8 cellular contexts compared by ENCODE assay signal in genomic region chr3:127135241-127136023, GRCh38. TPM values are rescaled to one million over a fixed set of nuclear protein-coding genes. Genes with fewer than 3 reads are reported as not detected.
DNase-seq lines count a peak whose midpoint lies in the region; ATAC-seq, FAIRE-seq and TF ChIP-seq lines count a peak whose summit lies in the region.

No MANE protein-coding gene starts in this region.

- H3K4me1 ChIP-seq in endothelial cell of umbilical vein (ENCODE audit: control insufficient read depth, extremely low read depth, insufficient read depth, low read length) = no peaks in the 10 kb centered on the region
- peaks cover 0 to 18% of the 10 kb centered on the region in 2 donors for H3K4me1 ChIP-seq in neuronal stem cell (ENCODE audit: control insufficient read depth in 2 of 2, insufficient read depth in 1 of 2, low read depth in 1 of 2, low read length in 2 of 2)

- H4K91ac ChIP-seq in neuronal stem cell (ENCODE audit: low read depth, low read length, poor library complexity) = no peak overlapping the region

- H3K27me3 ChIP-seq in endothelial cell of umbilical vein (ENCODE audit: control insufficient read depth in 2 of 2, insufficient read depth in 2 of 2, low read length in 2 of 2) (peaks cover 13 to 16% of the 10 kb centered on the region in 2 experiments), neuronal stem cell (ENCODE audit: control insufficient read depth in 3 of 3, insufficient read depth in 3 of 3, low read depth in 1 of 3, low read length in 3 of 3) (peaks cover 0 to 66% (median 21%) of the 10 kb centered on the region in 3 experiments)

- peak overlapping the region; percentile 54 for H3K18ac ChIP-seq in neuronal stem cell (ENCODE audit: low read length)

- H3K23ac ChIP-seq in neuronal stem cell (ENCODE audit: low read depth, low read length, poor library complexity) = no peak overlapping the region

- H2BK5ac ChIP-seq in neuronal stem cell (ENCODE audit: low read length) = peak overlapping the region; percentile 25

- H2AFZ ChIP-seq in endothelial cell of umbilical vein (ENCODE audit: low read depth, low read length) (no peak overlapping the region), neuronal stem cell (ENCODE audit: low read length) (peak overlapping the region; percentile 68)

- ATAC-seq in GM18868 (IDR thresholded peaks at IDR 0.05; ENCODE audit: unreplicated experiment) (no peak), GM21526 (IDR thresholded peaks at IDR 0.05; ENCODE audit: low FRiP score, unreplicated experiment) (no peak), GM21737 (IDR thresholded peaks at IDR 0.05; ENCODE audit: unreplicated experiment) (no peak)

- no peaks in the 10 kb centered on the region for H3K79me2 ChIP-seq in endothelial cell of umbilical vein (ENCODE audit: control insufficient read depth, insufficient read depth, low read length)

- H4K8ac ChIP-seq in neuronal stem cell (ENCODE audit: low read depth, low read length) = no peak overlapping the region

- DNase-seq in CD1c-positive myeloid dendritic cell (ENCODE audit: extremely low spot score) (peak; percentile 3), NCI-H2107 treated with DMSO at 0.1 percent for 48 hours (lab: John Stamatoyannopoulos, UW; ENCODE audit: unreplicated experiment) (peak; percentile 52), endothelial cell of umbilical vein (ENCODE audit: low read depth, low spot score) (no peak), neuronal stem cell (ENCODE audit: low spot score) (no peak), GM10266 (ENCODE audit: extremely low spot score) (no peak)

- TF ChIP-seq POLR2A in endothelial cell of umbilical vein (IDR thresholded peaks at IDR 0.05; ENCODE audit: low read depth, low read length) = no peak

- BruUV-seq in endothelial cell of umbilical vein (replicated peaks; lab: Mats Ljungman, UMichigan) = no TSS peak

- H3K4me2 ChIP-seq in endothelial cell of umbilical vein (ENCODE audit: insufficient read depth, low read length) = no peak overlapping the region
- peak overlapping the region; percentile 75 for H3K4me2 ChIP-seq in neuronal stem cell (ENCODE audit: insufficient read depth, low read length, poor library complexity, severe bottlenecking)

- no peaks in the 10 kb centered on the region for H3K79me1 ChIP-seq in neuronal stem cell (ENCODE audit: low read depth, low read length)

- H3K4me3 ChIP-seq in endothelial cell of umbilical vein (replicated peaks in 1 of 3; ENCODE audit: insufficient read depth in 1 of 3, low read depth in 1 of 3, low read length in 3 of 3) (no peak overlapping the region), neuronal stem cell (ENCODE audit: low read length in 2 of 2) (peak overlapping the region in 1 of 2 donors; percentile 51)

- peak overlapping the region; percentile 31 for H2BK12ac ChIP-seq in neuronal stem cell (ENCODE audit: low read length)

- H3K9ac ChIP-seq in endothelial cell of umbilical vein (replicated peaks; ENCODE audit: extremely low read depth, insufficient read depth, low read length) (no peak overlapping the region), neuronal stem cell (ENCODE audit: low read depth, low read length, poor library complexity) (peak overlapping the region; percentile 45)

- no peak for TF ChIP-seq CTCF in endothelial cell of umbilical vein (IDR thresholded peaks at IDR 0.05; ENCODE audit: extremely low read depth in 1 of 2, insufficient read depth in 1 of 2, low read depth in 1 of 2, low read length in 2 of 2)
- no peak for TF ChIP-seq CTCF in GM10266 (IDR thresholded peaks at IDR 0.05; ENCODE audit: control insufficient read depth, insufficient read depth, low read depth, missing control alignments)

- no peaks in the 10 kb centered on the region for H3K9me1 ChIP-seq in endothelial cell of umbilical vein (replicated peaks; ENCODE audit: control insufficient read depth, extremely low read depth, insufficient read depth, low read length)

- CTCF ChIA-PET in endothelial cell of umbilical vein (lab: Charles Lee) = interaction anchor here (1.3 kb wide), 1 partner anchor 320 kb away, joined by 4 read pairs; no protein-coding TSS in a partner anchor

- no peak overlapping the region for H2BK120ac ChIP-seq in neuronal stem cell (ENCODE audit: low read depth, low read length)

- peak overlapping the region; percentile 58 for H2AK5ac ChIP-seq in neuronal stem cell (ENCODE audit: low read depth, low read length)

- peak overlapping the region; percentile 0 for H2BK15ac ChIP-seq in neuronal stem cell (ENCODE audit: low read length)

- no peaks in the 10 kb centered on the region for H4K20me1 ChIP-seq in endothelial cell of umbilical vein (replicated peaks; ENCODE audit: control insufficient read depth, extremely low read depth, insufficient read depth, low read length)

- no peak overlapping the region for H3K4ac ChIP-seq in neuronal stem cell (ENCODE audit: low read length)

- H3K9me3 ChIP-seq in endothelial cell of umbilical vein (replicated peaks; ENCODE audit: control insufficient read depth, insufficient read depth, low read length) = no peaks in the 10 kb centered on the region
- no peaks in the 10 kb centered on the region for H3K9me3 ChIP-seq in neuronal stem cell (replicated peaks in 1 of 2; ENCODE audit: control insufficient read depth in 2 of 2, insufficient read depth in 1 of 2, low read depth in 1 of 2, low read length in 2 of 2)

- dilution Hi-C loops in endothelial cell of umbilical vein (cut with MboI; ENCODE audit: extremely low pct_ligation_motif_present, low sequenced_read_pairs) = no loop called here

- H3K36me3 ChIP-seq in endothelial cell of umbilical vein (ENCODE audit: control insufficient read depth in 2 of 2, extremely low read depth in 1 of 2, insufficient read depth in 2 of 2, low read length in 2 of 2) (no peaks in the 10 kb centered on the region), neuronal stem cell (replicated peaks in 1 of 2; ENCODE audit: control insufficient read depth in 2 of 2, insufficient read depth in 2 of 2, low read length in 2 of 2) (no peaks in the 10 kb centered on the region)

- FAIRE-seq in endothelial cell of umbilical vein (lab: Jason Lieb, UNC) = no peak

- H3K14ac ChIP-seq in neuronal stem cell (ENCODE audit: low read length) = no peak overlapping the region

- intact Hi-C loops in endothelial cell of umbilical vein (cut with micrococcal nuclease) = no loop called here

- no peak overlapping the region for H3K27ac ChIP-seq in endothelial cell of umbilical vein (ENCODE audit: insufficient read depth, low read depth, low read length)
- H3K27ac ChIP-seq in neuronal stem cell (replicated peaks; ENCODE audit: low read length) = no peak overlapping the region

- POLR2A ChIA-PET in endothelial cell of umbilical vein (lab: Charles Lee) = no interaction called here

- WGBS in neuronal stem cell (ENCODE audit: extremely low coverage in 2 of 2, insufficient read length in 2 of 2, insufficient replicate concordance in 1 of 2), 2 donors = no CpG with 5 or more reads among the region's 58 CpGs

TF ChIP-seq in endothelial cell of umbilical vein, 7 proteins besides CTCF, POLR2A, EP300 and RAD21:
- TF ChIP-seq FOS (IDR thresholded peaks at IDR 0.05; ENCODE audit: borderline replicate concordance, insufficient read depth, low read length) (no peak), JUN (IDR thresholded peaks at IDR 0.05; ENCODE audit: borderline replicate concordance, insufficient read depth, insufficient read length, low read depth) (no peak), EZH2 (IDR thresholded peaks at IDR 0.05; ENCODE audit: borderline replicate concordance, low read depth, low read length, severe bottlenecking) (peak; percentile 76), POLR2AphosphoS5 (IDR thresholded peaks at IDR 0.05; ENCODE audit: insufficient read depth, low read depth, low read length) (no peak), MAX (IDR thresholded peaks at IDR 0.05; ENCODE audit: insufficient read depth, insufficient read length) (no peak), GATA2 (IDR thresholded peaks at IDR 0.05; ENCODE audit: insufficient read depth, insufficient read length, low read depth, low read length) (no peak), MYC (IDR thresholded peaks at IDR 0.05; ENCODE audit: low read depth, low read length) (no peak)

RNA-seq across cellular contexts. Expression of gene PRR23E, which starts 57.5 kb away (rescaled TPM):
- not detected in 2 replicates for total RNA-seq in endothelial cell of umbilical vein
- not detected in 2 replicates for polyA plus RNA-seq in endothelial cell of umbilical vein
- not detected in 2 replicates for polyA plus RNA-seq in endothelial cell of umbilical vein (2011; cell fraction: cytosol; rRNA removed)
- not detected in 2 replicates for polyA plus RNA-seq in endothelial cell of umbilical vein (2011; cell fraction: nucleus; rRNA removed)
- polyA plus RNA-seq in endothelial cell of umbilical vein (2012) = not detected in 2 replicates
- not detected in 2 replicates for polyA minus RNA-seq in endothelial cell of umbilical vein
- polyA minus RNA-seq in endothelial cell of umbilical vein (2011; cell fraction: cytosol; rRNA and poly(A)+ RNA removed) = not detected
- polyA minus RNA-seq in endothelial cell of umbilical vein (2011; cell fraction: nucleus; rRNA and poly(A)+ RNA removed) = not detected in 2 replicates
- not detected for polyA plus RNA-seq in neuronal stem cell (2013, experiment 1 of 2)
- not detected for polyA plus RNA-seq in neuronal stem cell (2013, experiment 2 of 2)

Comparison
In these comparisons a context has a peak if more than half of its experiments do, and no peak if none do; other contexts are left out.
1. DNase-seq: peak in CD1c-positive myeloid dendritic cell (single experiment) and NCI-H2107 treated with DMSO at 0.1 percent for 48 hours (single experiment); none in endothelial cell of umbilical vein (single experiment), neuronal stem cell (single experiment) and GM10266 (single experiment).